ENCODE assay signal across 12 cellular contexts in genomic region chr1:151062738-151063371, GRCh38. TPM values are rescaled to one million over a fixed set of nuclear protein-coding genes. Genes with fewer than 3 reads are reported as not detected.
DNase-seq lines count a peak whose midpoint lies in the region; ATAC-seq and TF ChIP-seq lines count a peak whose summit lies in the region.
"Had no signal": no experiment of that assay in that cellular context is flagged by ENCODE, and none has a peak within 500 bp of the region (broad histone marks: within the 10 kb centered on the region; RNA-seq: fewer than 3 reads in every experiment).

No MANE protein-coding gene starts in this region.

- H4K91ac ChIP-seq in H9 (ENCODE audit: insufficient read length, low read depth, low read length) = no peak overlapping the region

- no peak overlapping the region for H3K27ac ChIP-seq in H9 (ENCODE audit: insufficient read length, low read depth, low read length)
- H3K27ac ChIP-seq in mesendoderm (ENCODE audit: low read depth, low read length) = no peak overlapping the region
- H3K27ac ChIP-seq: suprapubic skin had no signal

- H2AK5ac ChIP-seq in H9 (ENCODE audit: insufficient read length, low read length) = no peak overlapping the region
- H2AK5ac ChIP-seq in mesendoderm (ENCODE audit: low read length) = no peak overlapping the region

- CTCF ChIA-PET in AG04449 (lab: Yijun Ruan, JAX) = interaction anchor here (0.7 to 3.4 kb wide), 11 partner anchors 8 to 83 kb away, joined by 3 to 31 read pairs (median 4); partner anchors contain the start of genes C1orf56 and GABPB2

- no peak overlapping the region for H2BK15ac ChIP-seq in H9 (ENCODE audit: low read depth, low read length)
- H2BK15ac ChIP-seq in mesendoderm (replicated peaks; ENCODE audit: low read depth) = no peak overlapping the region

- no peak for ATAC-seq in GM21447 (IDR thresholded peaks at IDR 0.05; ENCODE audit: unreplicated experiment)
- ATAC-seq: activated naive CD8-positive, alpha-beta T cell treated with anti-CD3 and anti-CD28 coated beads, Interleukin-2, amount 50 U/mL, for 24 hours had no signal

- no peak overlapping the region for H3T11ph ChIP-seq in H9 (ENCODE audit: low read length)

- no peak overlapping the region for H3K9ac ChIP-seq in H9 (ENCODE audit: extremely low read depth, insufficient read length, low read length)
- peak overlapping the region; percentile 33 for H3K9ac ChIP-seq in mesendoderm (ENCODE audit: low read length)

- H3K4me2 ChIP-seq in H9 (ENCODE audit: insufficient read depth, insufficient read length, low read length) (no peak overlapping the region), mesendoderm (ENCODE audit: low read length) (peak overlapping the region; percentile 25)

- H3K4ac ChIP-seq in H9 (ENCODE audit: low read depth, low read length) (no peak overlapping the region), mesendoderm (ENCODE audit: low read depth, low read length) (no peak overlapping the region)

- H3K27me3 ChIP-seq in H9 (ENCODE audit: insufficient read depth, low read length) = no peaks in the 10 kb centered on the region
- H3K27me3 ChIP-seq in mesendoderm (ENCODE audit: insufficient read depth, low read length, poor library complexity) = no peaks in the 10 kb centered on the region
- H3K27me3 ChIP-seq: suprapubic skin had no signal

- peaks cover 20% of the 10 kb centered on the region for H3K23me2 ChIP-seq in H9 (ENCODE audit: insufficient read length, low read depth, low read length, poor library complexity, severe bottlenecking)

- H4K5ac ChIP-seq in H9 (ENCODE audit: insufficient read length, low read depth, low read length) (no peak overlapping the region), mesendoderm (ENCODE audit: low read length) (no peak overlapping the region)

- TF ChIP-seq CTCF in AG04449 (IDR thresholded peaks at IDR 0.05; ENCODE audit: insufficient read depth, low read length, missing control alignments) (no peak), H9 (conservative IDR thresholded peaks at IDR 0.05) (no peak), astrocyte of the spinal cord (IDR thresholded peaks at IDR 0.05; ENCODE audit: low read depth, low read length) (no peak)

- H3K14ac ChIP-seq in H9 (ENCODE audit: insufficient read depth, low read length) = no peak overlapping the region

- no peaks in the 10 kb centered on the region for H3K9me3 Mint-ChIP-seq in H9
- H3K9me3 Mint-ChIP-seq: activated naive CD8-positive, alpha-beta T cell treated with anti-CD3 and anti-CD28 coated beads, Interleukin-2, amount 50 U/mL, for 24 hours had no signal

- H3K56ac ChIP-seq in H9 (ENCODE audit: insufficient read length, low read depth, low read length) = no peak overlapping the region
- peak overlapping the region; percentile 6 for H3K56ac ChIP-seq in mesendoderm (ENCODE audit: low read length)

- no peaks in the 10 kb centered on the region for H3K9me3 ChIP-seq in H9 (ENCODE audit: control insufficient read depth, low read depth, low read length)
- H3K9me3 ChIP-seq: suprapubic skin had no signal

- H3K4me3 ChIP-seq in AG04449 (ENCODE audit: low read depth, low read length) (peak overlapping the region; percentile 12), astrocyte of the spinal cord (ENCODE audit: low read depth, low read length) (peak overlapping the region; percentile 16), mesendoderm (ENCODE audit: low read length) (no peak overlapping the region)
- H3K4me3 ChIP-seq: suprapubic skin had no signal

- peak overlapping the region in 1 of 2 experiments; percentile 98; a peak in 2 of 5 replicates for H3K4me3 Mint-ChIP-seq in H9
- H3K4me3 Mint-ChIP-seq: activated naive CD8-positive, alpha-beta T cell treated with anti-CD3 and anti-CD28 coated beads, Interleukin-2, amount 50 U/mL, for 24 hours had no signal

- H4K8ac ChIP-seq in H9 (replicated peaks; ENCODE audit: insufficient read length, low read depth, low read length) (no peak overlapping the region), mesendoderm (ENCODE audit: low read depth, low read length) (no peak overlapping the region)

- H2BK120ac ChIP-seq in H9 (ENCODE audit: low read depth, low read length, poor library complexity, severe bottlenecking) = no peak overlapping the region
- H2BK120ac ChIP-seq in mesendoderm (ENCODE audit: low read depth, low read length) = no peak overlapping the region

- H3K23ac ChIP-seq in H9 (ENCODE audit: insufficient read length, low read depth, low read length) (no peak overlapping the region), mesendoderm (ENCODE audit: low read length) (no peak overlapping the region)

- POLR2A ChIA-PET in AG04449 (lab: Yijun Ruan, JAX) = interaction anchor here (1.6 to 6.5 kb wide), 2 partner anchors 8 to 14 kb away, joined by 5 to 56 read pairs; partner anchors contain the start of genes C1orf56 and GABPB2

- H3K79me1 ChIP-seq in H9 (ENCODE audit: insufficient read depth, low read depth, low read length, poor library complexity, severe bottlenecking) (peaks cover 3% of the 10 kb centered on the region), mesendoderm (ENCODE audit: low read length) (peaks cover 11% of the 10 kb centered on the region)

- no peak overlapping the region for H2BK12ac ChIP-seq in H9 (ENCODE audit: insufficient read length, low read depth, low read length)

- no peaks in the 10 kb centered on the region for H3K27me3 Mint-ChIP-seq in H9 (ENCODE audit: low read depth)
- H3K27me3 Mint-ChIP-seq: activated naive CD8-positive, alpha-beta T cell treated with anti-CD3 and anti-CD28 coated beads, Interleukin-2, amount 50 U/mL, for 24 hours had no signal

- peak; percentile 65 for DNase-seq in AG04449 (ENCODE audit: low read depth, low spot score)
- no peak for DNase-seq in H9
- DNase-seq in astrocyte of the spinal cord (ENCODE audit: low read depth, low spot score) = peak; percentile 80
- peak; percentile 80 for DNase-seq in mesendoderm
- DNase-seq in stimulated activated CD4-positive, alpha-beta T cell treated with anti-CD3 and anti-CD28 coated beads, Interleukin-4, amount 100 ng/mL, for 24 hours = no peak
- DNase-seq in ecto neural progenitor cell (ENCODE audit: low spot score) = no peak
- no peak for DNase-seq in NCI-H2171 treated with DMSO at 0.1 percent for 48 hours (lab: John Stamatoyannopoulos, UW)
- DNase-seq: activated CD4-positive, CD25-positive, alpha-beta regulatory T cell; activated naive CD8-positive, alpha-beta T cell treated with anti-CD3 and anti-CD28 coated beads, Interleukin-2, amount 50 U/mL, for 24 hours; small intestine had no signal

- H3K4me1 ChIP-seq in H9 (ENCODE audit: insufficient read depth, low read length) (peaks cover 4% of the 10 kb centered on the region; the same call in 1 of the 2 replicates), mesendoderm (ENCODE audit: control insufficient read depth, low read depth, low read length) (peaks cover 5% of the 10 kb centered on the region)

- H2BK20ac ChIP-seq in H9 (ENCODE audit: low read depth, low read length, poor library complexity, severe bottlenecking) = no peak overlapping the region

- in situ Hi-C loops in astrocyte of the spinal cord (cut with HindIII; ENCODE audit: low sequenced_read_pairs) = no loop called here

- no peak overlapping the region for H2AFZ ChIP-seq in H9 (ENCODE audit: low read length)

- WGBS in H9 (ENCODE audit: extremely low coverage, insufficient read length, low lambda C conversion rate) = no CpG with 5 or more reads among the region's 3 CpGs
- no CpG with 5 or more reads among the region's 3 CpGs for WGBS in mesendoderm (ENCODE audit: extremely low coverage, insufficient coverage, low lambda C conversion rate)

- peaks cover 5% of the 10 kb centered on the region for H3K36me3 ChIP-seq in mesendoderm (ENCODE audit: control insufficient read depth, insufficient read depth, low read length)
- H3K36me3 ChIP-seq: suprapubic skin had no signal

- H2BK5ac ChIP-seq in H9 (ENCODE audit: insufficient read length, low read length) (no peak overlapping the region), mesendoderm (ENCODE audit: low read length) (no peak overlapping the region)

- no peaks in the 10 kb centered on the region for H4K20me1 ChIP-seq in H9 (ENCODE audit: control insufficient read depth, insufficient read depth, insufficient read length)

- peaks cover 32 to 37% of the 10 kb centered on the region in 2 experiments for H3K4me1 Mint-ChIP-seq in H9

- H3K18ac ChIP-seq in H9 (ENCODE audit: insufficient read length, low read depth, low read length) = no peak overlapping the region
- H3K18ac ChIP-seq in mesendoderm (ENCODE audit: low read length) = no peak overlapping the region

- peaks cover 10 to 31% (median 25%) of the 10 kb centered on the region in 3 experiments; a peak in 6 of 7 replicates for H3K36me3 Mint-ChIP-seq in H9 (ENCODE audit: insufficient read depth in 1 of 3, low read depth in 3 of 3)

- peaks cover 24% of the 10 kb centered on the region; the same call in 1 of the 2 replicates for H3K79me2 ChIP-seq in H9 (ENCODE audit: insufficient read depth, low read length)
- H3K79me2 ChIP-seq in mesendoderm (ENCODE audit: control insufficient read depth, insufficient read depth, low read length) = peaks cover 64% of the 10 kb centered on the region

- peak overlapping the region in 2 of 3 experiments; percentile 59 to 83; a peak in 2 of 7 replicates for H3K27ac Mint-ChIP-seq in H9
- H3K27ac Mint-ChIP-seq: activated naive CD8-positive, alpha-beta T cell treated with anti-CD3 and anti-CD28 coated beads, Interleukin-2, amount 50 U/mL, for 24 hours had no signal

RNA-seq across cellular contexts. Expression of gene MLLT11, which starts 2.7 kb away (rescaled TPM):
- 13.0 and 13.2 TPM in 2 replicates for total RNA-seq in H9 (2021)
- polyA plus RNA-seq in mesendoderm (2013, experiment 1 of 2) = 47.4 TPM
- 49.3 TPM for polyA plus RNA-seq in mesendoderm (2013, experiment 2 of 2)

RNA-seq across cellular contexts. Expression of gene CDC42SE1, which starts 3.4 kb away (rescaled TPM):
- total RNA-seq in H9 (2021) = 83.9 and 87.3 TPM in 2 replicates
- polyA plus RNA-seq in mesendoderm (2013, experiment 1 of 2) = 61.2 TPM
- 61.4 TPM for polyA plus RNA-seq in mesendoderm (2013, experiment 2 of 2)

RNA-seq across cellular contexts. Expression of gene GABPB2, which starts 7.7 kb away (rescaled TPM):
- total RNA-seq in H9 (2021) = 3.8 and 4.1 TPM in 2 replicates
- 2.1 TPM for polyA plus RNA-seq in mesendoderm (2013, experiment 1 of 2)
- polyA plus RNA-seq in mesendoderm (2013, experiment 2 of 2) = 3.1 TPM

RNA-seq across cellular contexts. Expression of gene C1orf56, which starts 15.3 kb away (rescaled TPM):
- total RNA-seq in H9 (2021) = 3.6 and 4.8 TPM in 2 replicates
- polyA plus RNA-seq in mesendoderm (2013, experiment 1 of 2) = 1.7 TPM
- polyA plus RNA-seq in mesendoderm (2013, experiment 2 of 2) = 1.7 TPM

RNA-seq across cellular contexts. Expression of gene BNIPL, which starts 26.5 kb away (rescaled TPM):
- 1.2 and 1.5 TPM in 2 replicates for total RNA-seq in H9 (2021)
- 2.2 TPM for polyA plus RNA-seq in mesendoderm (2013, experiment 1 of 2)
- polyA plus RNA-seq in mesendoderm (2013, experiment 2 of 2) = 2.0 TPM

Comparison
In these comparisons a context has a peak if more than half of its experiments do, and no peak if none do; other contexts are left out.
1. DNase-seq: peak in AG04449 (single experiment), astrocyte of the spinal cord (single experiment) and mesendoderm (single experiment); none in H9 (single experiment), stimulated activated CD4-positive, alpha-beta T cell treated with anti-CD3 and anti-CD28 coated beads, Interleukin-4, amount 100 ng/mL, for 24 hours (single experiment), ecto neural progenitor cell (single experiment) and NCI-H2171 treated with DMSO at 0.1 percent for 48 hours (single experiment).